In the genomic region with DNA sequence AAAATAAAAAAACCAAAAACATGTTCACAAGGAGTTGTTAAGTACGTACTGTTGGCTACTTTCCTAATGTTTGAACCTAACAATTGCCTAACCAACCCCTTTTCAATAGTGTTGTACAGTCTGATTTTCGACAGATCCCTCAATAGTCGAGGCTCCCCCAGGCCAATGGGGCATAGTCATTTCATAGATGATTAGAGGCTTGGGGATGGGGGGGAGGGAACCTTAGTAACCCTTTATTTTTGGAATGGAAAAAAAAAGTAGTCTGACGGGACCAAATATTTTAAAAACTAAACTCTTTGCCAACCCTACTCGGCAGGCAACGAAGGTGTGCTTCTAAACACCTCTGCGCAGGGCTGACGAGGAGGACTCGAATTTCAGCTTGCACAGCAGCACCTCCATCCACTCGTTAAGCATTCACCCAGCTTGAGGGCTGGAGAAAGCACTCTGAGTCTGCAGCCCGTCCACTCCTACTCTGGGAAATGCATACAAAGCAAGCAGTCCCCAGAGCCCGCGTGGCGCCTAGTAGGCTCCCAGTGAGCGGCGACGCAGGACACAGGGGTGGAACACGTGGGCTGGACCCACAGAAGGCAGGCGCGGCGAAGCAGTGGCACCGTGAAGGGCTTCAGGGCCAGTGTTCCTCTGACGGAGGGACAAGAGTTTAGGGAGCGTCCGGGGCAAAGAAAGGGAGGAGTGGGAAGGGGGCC, we compare ENCODE assay signal across 8 cellular contexts. TPM values are rescaled to one million over a fixed set of nuclear protein-coding genes. Genes with fewer than 3 reads are reported as not detected.
DNase-seq lines count a peak whose midpoint lies in the region; ATAC-seq, FAIRE-seq and TF ChIP-seq lines count a peak whose summit lies in the region.

No MANE protein-coding gene starts in this region.

- no peaks in the 10 kb centered on the region for H4K20me1 ChIP-seq in HepG2 (ENCODE audit: insufficient read depth, low read length)

- H3K9me3 ChIP-seq in HepG2 (ENCODE audit: low read length), result no peaks in the 10 kb centered on the region

- peak in 1 of 2 experiments; percentile 18; a peak in 1 of 4 replicates for TF ChIP-seq POLR2A in HepG2 (IDR thresholded peaks at IDR 0.05; ENCODE audit: insufficient read depth in 1 of 2, low read depth in 2 of 2, low read length in 2 of 2)

- peak; percentile 18 for ATAC-seq in HG02973 (IDR thresholded peaks at IDR 0.05; ENCODE audit: unreplicated experiment)
- peak; percentile 74 for ATAC-seq in HepG2

- WGBS in HepG2 (ENCODE audit: low lambda C conversion rate), result 4% methylated on average over 16 of the region's 25 CpGs

- CTCF ChIA-PET in HepG2 (lab: Yijun Ruan, JAX; ENCODE audit: low intra/inter-chr PET ratio, low total read pairs), result no interaction called here

- BruUV-seq in HepG2 (replicated peaks; lab: Mats Ljungman, UMichigan), result no TSS peak

- H3K4me3 ChIP-seq in coronary artery, result peak overlapping the region; percentile 75
- H3K4me3 ChIP-seq in HepG2 (replicated peaks in 1 of 3; ENCODE audit: insufficient read depth in 1 of 3, low read depth in 2 of 3, low read length in 3 of 3), result peak overlapping the region; percentile 81 to 95 (median 93)

- H2AFZ ChIP-seq in HepG2 (ENCODE audit: low read length), result no peak overlapping the region

- peak; percentile 16 for DNase-seq in activated gamma-delta T cell treated with Interleukin-2 at 50 U/mL for 16 hours
- no peak for DNase-seq in activated gamma-delta T cell (lab: John Stamatoyannopoulos, UW)
- DNase-seq in NCI-H1694 treated with DMSO at 0.1 percent for 48 hours (lab: John Stamatoyannopoulos, UW), result peak; percentile 23
- DNase-seq in activated CD4-positive, CD25-positive, alpha-beta regulatory T cell (lab: John Stamatoyannopoulos, UW), result peak in 3 of 4 experiments; percentile 3 to 23 (median 13)
- DNase-seq in coronary artery (ENCODE audit: low spot score), result peak; percentile 88
- peak; percentile 67 for DNase-seq in HepG2 (ENCODE audit: low spot score)
- DNase-seq in stimulated activated CD4-positive, alpha-beta T cell treated with anti-CD3 and anti-CD28 coated beads, Interleukin-2, amount 100 ng/mL, for 48 hours, result peak; percentile 42 to 45

- no peak for TF ChIP-seq EP300 in HepG2 (IDR thresholded peaks at IDR 0.05; ENCODE audit: low read depth in 2 of 2, low read length in 2 of 2)
- no peak for TF ChIP-seq EP300 in HepG2 (CRISPR knock-in tag; IDR thresholded peaks at IDR 0.05; ENCODE audit: borderline replicate concordance)

- TF ChIP-seq RAD21 in HepG2 (CRISPR knock-in tag; IDR thresholded peaks at IDR 0.05), result no peak; the same call in 1 of the 2 replicates

- TF ChIP-seq CTCF in coronary artery (IDR thresholded peaks at IDR 0.05), result no peak
- TF ChIP-seq CTCF in HepG2 (CRISPR knock-in tag; IDR thresholded peaks at IDR 0.05), result no peak

- intact Hi-C loops in HepG2 (cut with micrococcal nuclease; ENCODE audit: unreplicated experiment), result no loop called here

- peaks cover 32% of the 10 kb centered on the region for H3K4me1 ChIP-seq in HepG2 (ENCODE audit: insufficient read depth, low read length)

- POLR2A ChIA-PET in HepG2 (lab: Yijun Ruan, JAX), result interaction anchor here (1.6 kb wide), 1 partner anchor 11 kb away, joined by 15 read pairs; the partner anchor contains the start of gene RINT1

- peak overlapping the region; percentile 79 for H3K9ac ChIP-seq in HepG2 (ENCODE audit: insufficient read depth, low read depth, low read length)

- H3K27ac ChIP-seq in coronary artery (peak overlapping the region; percentile 89 to 91), HepG2 (ENCODE audit: extremely low read length, insufficient read depth, low read length) (peak overlapping the region; percentile 97)

- H3K79me2 ChIP-seq in HepG2 (ENCODE audit: insufficient read depth, low read length), result peaks cover 42% of the 10 kb centered on the region

- H3K4me2 ChIP-seq in HepG2 (ENCODE audit: low read depth, low read length), result peak overlapping the region; percentile 90

- no peaks in the 10 kb centered on the region for H3K27me3 ChIP-seq in HepG2 (ENCODE audit: control insufficient read depth in 1 of 2, insufficient read depth in 2 of 2, low read length in 2 of 2)

- peak; percentile 68 for FAIRE-seq in HepG2 (lab: Jason Lieb, UNC)

- peaks cover 0 to 21% of the 10 kb centered on the region in 2 experiments; a peak in 3 of 5 replicates for H3K36me3 ChIP-seq in HepG2 (replicated peaks in 1 of 2; ENCODE audit: control insufficient read depth in 1 of 2, insufficient read depth in 2 of 2, low read length in 2 of 2)

- in situ Hi-C loops in HepG2 (cut with HindIII; ENCODE audit: extremely low pct_ligation_motif_present, low pct_unique_long_range_greater_than_20kb), result no loop called here

TF ChIP-seq in HepG2, 621 proteins besides CTCF, POLR2A, EP300 and RAD21 (continues in another document):
- TF ChIP-seq ZNF550 (CRISPR knock-in tag; IDR thresholded peaks at IDR 0.05; ENCODE audit: borderline replicate concordance), result no peak
- TF ChIP-seq DPF2 (CRISPR knock-in tag; IDR thresholded peaks at IDR 0.05; ENCODE audit: borderline replicate concordance, low read depth), result no peak
- TF ChIP-seq ZNF180 (CRISPR knock-in tag; IDR thresholded peaks at IDR 0.05; ENCODE audit: borderline replicate concordance, low read depth), result no peak
- 0 out of 2 replicates have a peak, but pooled peaks have one; percentile 86 for TF ChIP-seq ZC3H13 (CRISPR knock-in tag; IDR thresholded peaks at IDR 0.05)
- TF ChIP-seq RFX5 (IDR thresholded peaks at IDR 0.05; ENCODE audit: low read depth, low read length), result no peak
- TF ChIP-seq MZF1 (CRISPR knock-in tag; IDR thresholded peaks at IDR 0.05; ENCODE audit: borderline replicate concordance), result no peak
- TF ChIP-seq ATF7 (IDR thresholded peaks at IDR 0.05), result no peak
- TF ChIP-seq ATF7 (CRISPR knock-in tag; IDR thresholded peaks at IDR 0.05), result 0 out of 2 replicates have a peak, but pooled peaks have one; percentile 32
- no peak for TF ChIP-seq MYNN (CRISPR knock-in tag; IDR thresholded peaks at IDR 0.05; ENCODE audit: low read depth)
- TF ChIP-seq, protein P1, sequence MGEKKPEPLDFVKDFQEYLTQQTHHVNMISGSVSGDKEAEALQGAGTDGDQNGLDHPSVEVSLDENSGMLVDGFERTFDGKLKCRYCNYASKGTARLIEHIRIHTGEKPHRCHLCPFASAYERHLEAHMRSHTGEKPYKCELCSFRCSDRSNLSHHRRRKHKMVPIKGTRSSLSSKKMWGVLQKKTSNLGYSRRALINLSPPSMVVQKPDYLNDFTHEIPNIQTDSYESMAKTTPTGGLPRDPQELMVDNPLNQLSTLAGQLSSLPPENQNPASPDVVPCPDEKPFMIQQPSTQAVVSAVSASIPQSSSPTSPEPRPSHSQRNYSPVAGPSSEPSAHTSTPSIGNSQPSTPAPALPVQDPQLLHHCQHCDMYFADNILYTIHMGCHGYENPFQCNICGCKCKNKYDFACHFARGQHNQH (CRISPR knock-in tag; IDR thresholded peaks at IDR 0.05), result peak; percentile 23; the same call in 1 of the 2 replicates

RNA-seq across cellular contexts. Expression of gene PUS7, which starts 0.9 kb away (rescaled TPM):
- total RNA-seq in HepG2 (2016; rRNA removed; fragmentation: Illumina TruSeq; extraction: Trizol), result 41.2 and 47.2 TPM in 2 replicates
- total RNA-seq in HepG2 (2016; cell fraction: cytosol; rRNA removed; fragmentation: Illumina TruSeq; extraction: Trizol; ENCODE audit: low read depth), result 22.6 and 23.7 TPM in 2 replicates
- 42.7 and 45.2 TPM in 2 replicates for total RNA-seq in HepG2 (2016; cell fraction: insoluble cytoplasmic fraction; rRNA removed; fragmentation: Illumina TruSeq; extraction: Trizol)
- total RNA-seq in HepG2 (2016; cell fraction: membrane; rRNA removed; fragmentation: Illumina TruSeq; extraction: Trizol), result 18.0 and 20.3 TPM in 2 replicates
- total RNA-seq in HepG2 (2016; cell fraction: nucleus; rRNA removed; fragmentation: Illumina TruSeq; extraction: Trizol), result 28.4 and 39.1 TPM in 2 replicates
- polyA plus RNA-seq in HepG2 (2011; rRNA removed), result 14.4 and 16.6 TPM in 2 replicates
- polyA plus RNA-seq in HepG2 (2011; cell fraction: cytosol; rRNA removed), result 6.6 and 8.9 TPM in 2 replicates
- polyA plus RNA-seq in HepG2 (2011; cell fraction: nucleus; rRNA removed), result 10.5 and 23.3 TPM in 2 replicates
- 16.4 and 16.5 TPM in 2 replicates for polyA plus RNA-seq in HepG2 (2012)
- 1.8 and 1.9 TPM in 2 replicates for polyA plus RNA-seq in HepG2 (2016; cell fraction: cytosol; fragmentation: Illumina TruSeq; extraction: Trizol; ENCODE audit: low read depth)
- polyA plus RNA-seq in HepG2 (2016; cell fraction: insoluble cytoplasmic fraction; fragmentation: Illumina TruSeq; extraction: Trizol; ENCODE audit: low read depth), result 34.6 and 37.3 TPM in 2 replicates
- 5.0 and 5.1 TPM in 2 replicates for polyA plus RNA-seq in HepG2 (2016; cell fraction: membrane; fragmentation: Illumina TruSeq; extraction: Trizol; ENCODE audit: low read depth)
- polyA plus RNA-seq in HepG2 (2016; cell fraction: nucleus; fragmentation: Illumina TruSeq; extraction: Trizol; ENCODE audit: insufficient read depth, low read depth), result 42.8 and 48.3 TPM in 2 replicates
- 4.0 and 7.8 TPM in 2 replicates for polyA minus RNA-seq in HepG2 (2011; rRNA and poly(A)+ RNA removed; ENCODE audit: low replicate concordance)
- 9.5 and 11.1 TPM in 2 replicates for polyA minus RNA-seq in HepG2 (2011; cell fraction: cytosol; rRNA and poly(A)+ RNA removed)
- 26.7 and 41.0 TPM in 2 replicates for polyA minus RNA-seq in HepG2 (2011; cell fraction: nucleus; rRNA and poly(A)+ RNA removed)

RNA-seq across cellular contexts. Expression of gene RINT1, which starts 10.8 kb away (rescaled TPM):
- 19.3 and 31.4 TPM in 2 replicates for total RNA-seq in HepG2 (2016; rRNA removed; fragmentation: Illumina TruSeq; extraction: Trizol)
- total RNA-seq in HepG2 (2016; cell fraction: cytosol; rRNA removed; fragmentation: Illumina TruSeq; extraction: Trizol; ENCODE audit: low read depth), result 8.9 and 10.3 TPM in 2 replicates
- 19.6 and 29.5 TPM in 2 replicates for total RNA-seq in HepG2 (2016; cell fraction: insoluble cytoplasmic fraction; rRNA removed; fragmentation: Illumina TruSeq; extraction: Trizol)
- total RNA-seq in HepG2 (2016; cell fraction: membrane; rRNA removed; fragmentation: Illumina TruSeq; extraction: Trizol), result 7.6 and 9.3 TPM in 2 replicates
- 17.4 and 19.1 TPM in 2 replicates for total RNA-seq in HepG2 (2016; cell fraction: nucleus; rRNA removed; fragmentation: Illumina TruSeq; extraction: Trizol)
- polyA plus RNA-seq in HepG2 (2011; rRNA removed), result 10.0 and 14.7 TPM in 2 replicates
- polyA plus RNA-seq in HepG2 (2011; cell fraction: cytosol; rRNA removed), result 4.2 and 5.0 TPM in 2 replicates
- 9.9 and 10.9 TPM in 2 replicates for polyA plus RNA-seq in HepG2 (2011; cell fraction: nucleus; rRNA removed)
- polyA plus RNA-seq in HepG2 (2012), result 8.1 and 11.7 TPM in 2 replicates
- 1.5 and 1.6 TPM in 2 replicates for polyA plus RNA-seq in HepG2 (2016; cell fraction: cytosol; fragmentation: Illumina TruSeq; extraction: Trizol; ENCODE audit: low read depth)
- polyA plus RNA-seq in HepG2 (2016; cell fraction: insoluble cytoplasmic fraction; fragmentation: Illumina TruSeq; extraction: Trizol; ENCODE audit: low read depth), result 23.0 and 24.7 TPM in 2 replicates
- 2.3 and 3.0 TPM in 2 replicates for polyA plus RNA-seq in HepG2 (2016; cell fraction: membrane; fragmentation: Illumina TruSeq; extraction: Trizol; ENCODE audit: low read depth)
- polyA plus RNA-seq in HepG2 (2016; cell fraction: nucleus; fragmentation: Illumina TruSeq; extraction: Trizol; ENCODE audit: insufficient read depth, low read depth), result 29.6 and 32.0 TPM in 2 replicates
- 12.5 and 16.3 TPM in 2 replicates for polyA minus RNA-seq in HepG2 (2011; rRNA and poly(A)+ RNA removed; ENCODE audit: low replicate concordance)
- polyA minus RNA-seq in HepG2 (2011; cell fraction: cytosol; rRNA and poly(A)+ RNA removed), result 11.4 and 14.4 TPM in 2 replicates
- polyA minus RNA-seq in HepG2 (2011; cell fraction: nucleus; rRNA and poly(A)+ RNA removed), result 20.8 and 22.5 TPM in 2 replicates
